In genomic region chr4:185265942-185266341, GRCh38 we compare ENCODE assay signal across 8 cellular contexts. TPM values are rescaled to one million over a fixed set of nuclear protein-coding genes. Genes with fewer than 3 reads are reported as not detected.
A peak's percentile ranks its signal among the peaks of the same experiment; 100 is the strongest.
DNase-seq lines count a peak whose midpoint lies in the region; ATAC-seq and TF ChIP-seq lines count a peak whose summit lies in the region.

No MANE protein-coding gene starts in this region.

- POLR2A ChIA-PET in naive thymus-derived CD4-positive, alpha-beta T cell (lab: Charles Lee), result interaction anchor here (0.8 to 1.3 kb wide), 3 partner anchors 9 to 14 kb away, joined by 3 to 5 read pairs (median 4); no protein-coding TSS in a partner anchor

- H3K4me3 Mint-ChIP-seq in naive thymus-derived CD4-positive, alpha-beta T cell, result peak overlapping the region in 4 of 10 donors; percentile 3 to 56 (median 30)

- no peak overlapping the region for H3K4me3 ChIP-seq in RWPE2 (ENCODE audit: severe bottlenecking)
- no peak overlapping the region for H3K4me3 ChIP-seq in naive thymus-derived CD4-positive, alpha-beta T cell (ENCODE audit: low read length)

- H3K27me3 Mint-ChIP-seq in naive thymus-derived CD4-positive, alpha-beta T cell, result no peaks in the 10 kb centered on the region

- peak; percentile 7 for DNase-seq in NCI-H2171 treated with DMSO at 0.1 percent for 48 hours (lab: John Stamatoyannopoulos, UW)
- no peak for DNase-seq in NCI-H2171 (lab: John Stamatoyannopoulos, UW)
- DNase-seq in RWPE2 (ENCODE audit: low spot score), result no peak
- DNase-seq in naive thymus-derived CD4-positive, alpha-beta T cell, result peak in 6 of 9 donors; percentile 4 to 60 (median 40)
- no peak for DNase-seq in activated naive CD4-positive, alpha-beta T cell (lab: John Stamatoyannopoulos, UW)
- DNase-seq in NCI-H748 treated with DMSO at 0.1 percent for 48 hours (lab: John Stamatoyannopoulos, UW), result no peak
- no peak for DNase-seq in NCI-H1694 treated with DMSO at 0.1 percent for 48 hours (lab: John Stamatoyannopoulos, UW)

- H3K4me1 Mint-ChIP-seq in naive thymus-derived CD4-positive, alpha-beta T cell, result peaks cover 5 to 51% (median 29%) of the 10 kb centered on the region in 7 donors

- intact Hi-C loops in naive thymus-derived CD4-positive, alpha-beta T cell (cut with micrococcal nuclease), result no loop called here

- H3K4me1 ChIP-seq in RWPE2 (ENCODE audit: insufficient read depth, poor library complexity, severe bottlenecking), result peaks cover 4% of the 10 kb centered on the region
- H3K4me1 ChIP-seq in naive thymus-derived CD4-positive, alpha-beta T cell (ENCODE audit: control insufficient read depth in 2 of 2, insufficient read depth in 2 of 2, low read length in 2 of 2), result peaks cover 0 to 10% of the 10 kb centered on the region in 2 donors

- no peaks in the 10 kb centered on the region for H3K27me3 ChIP-seq in RWPE2 (ENCODE audit: insufficient read depth, poor library complexity, severe bottlenecking)
- no peaks in the 10 kb centered on the region for H3K27me3 ChIP-seq in naive thymus-derived CD4-positive, alpha-beta T cell (ENCODE audit: control insufficient read depth in 2 of 2, insufficient read depth in 2 of 2, low read length in 2 of 2)

- no peaks in the 10 kb centered on the region for H3K9me3 ChIP-seq in RWPE2 (ENCODE audit: severe bottlenecking)
- H3K9me3 ChIP-seq in naive thymus-derived CD4-positive, alpha-beta T cell (ENCODE audit: control insufficient read depth in 2 of 3, low read length in 3 of 3), result no peaks in the 10 kb centered on the region

- H3K27ac ChIP-seq in RWPE2 (ENCODE audit: poor library complexity, severe bottlenecking), result no peak overlapping the region
- no peak overlapping the region for H3K27ac ChIP-seq in naive thymus-derived CD4-positive, alpha-beta T cell (ENCODE audit: low read depth, low read length)

- H3K9me3 Mint-ChIP-seq in naive thymus-derived CD4-positive, alpha-beta T cell, result no peaks in the 10 kb centered on the region

- peaks cover 0 to 33% (median 27%) of the 10 kb centered on the region in 5 donors for H3K36me3 Mint-ChIP-seq in naive thymus-derived CD4-positive, alpha-beta T cell

- H3K27ac Mint-ChIP-seq in naive thymus-derived CD4-positive, alpha-beta T cell, result peak overlapping the region in 1 of 9 donors; percentile 57

- no peak for TF ChIP-seq CTCF in RWPE2 (IDR thresholded peaks at IDR 0.05; ENCODE audit: poor library complexity, severe bottlenecking)

- peaks cover 6% of the 10 kb centered on the region for H3K36me3 ChIP-seq in RWPE2 (ENCODE audit: low read depth)
- no peaks in the 10 kb centered on the region for H3K36me3 ChIP-seq in naive thymus-derived CD4-positive, alpha-beta T cell (ENCODE audit: control insufficient read depth in 2 of 3, insufficient read depth in 3 of 3, low read length in 3 of 3)

- CTCF ChIA-PET in naive thymus-derived CD4-positive, alpha-beta T cell (lab: Charles Lee), result interaction anchor here (0.7 kb wide), 1 partner anchor 69 kb away, joined by 3 read pairs; no protein-coding TSS in a partner anchor

- ATAC-seq in HG02981 (IDR thresholded peaks at IDR 0.05; ENCODE audit: unreplicated experiment) (peak; percentile 87), RWPE2 (ENCODE audit: low read depth) (peak; percentile 58; the same call in 2 of the 3 replicates)
- peak; percentile 71 for ATAC-seq in naive thymus-derived CD4-positive, alpha-beta T cell

RNA-seq across cellular contexts. Expression of gene SNX25, which starts 56.5 kb away (rescaled TPM):
- 10 to 100 TPM in 3 of 5 experiments, 1 to 10 TPM in 2; 8.0 to 18.9 (median 14.3) TPM for total RNA-seq in naive thymus-derived CD4-positive, alpha-beta T cell
- 1 to 10 TPM; 3.9 to 4.3 TPM for polyA plus RNA-seq in naive thymus-derived CD4-positive, alpha-beta T cell

Comparison
In these comparisons a context has a peak if more than half of its experiments do, and no peak if none do; other contexts are left out.
1. DNase-seq: peak in NCI-H2171 treated with DMSO at 0.1 percent for 48 hours (single experiment) and naive thymus-derived CD4-positive, alpha-beta T cell (6 of 9); none in NCI-H2171 (single experiment), RWPE2 (single experiment), activated naive CD4-positive, alpha-beta T cell (0 of 4), NCI-H748 treated with DMSO at 0.1 percent for 48 hours (single experiment) and NCI-H1694 treated with DMSO at 0.1 percent for 48 hours (single experiment).
2. Peak in every context shown above with its lines, with median percentiles within 50 percentile points of each other: ATAC-seq.